Comparison of ENCODE assay signal across 9 cellular contexts in genomic region chr11:15114501-15115475, GRCh38. TPM values are rescaled to one million over a fixed set of nuclear protein-coding genes. Genes with fewer than 3 reads are reported as not detected.
DNase-seq lines count a peak whose midpoint lies in the region; ATAC-seq and TF ChIP-seq lines count a peak whose summit lies in the region.
"Had no signal": no experiment of that assay in that cellular context is flagged by ENCODE, and none has a peak within 500 bp of the region (broad histone marks: within the 10 kb centered on the region; RNA-seq: fewer than 3 reads in every experiment).

Gene INSC, plus strand, starts transcription at chr11:15114923. Its CDS starts 34,252 bp downstream, at chr11:15149175.

- H3K4me3 ChIP-seq in AG04450 (ENCODE audit: low read depth, low read length): peak within 1 kb of the TSS; percentile 48
- H3K4me3 ChIP-seq in epithelial cell of proximal tubule (ENCODE audit: low read depth, low read length): peak within 1 kb of the TSS; percentile 45

- H3K36me3 ChIP-seq in KOPT-K1 (ENCODE audit: insufficient read depth, low read length): no peaks in the 10 kb centered on the region

- H3K4me3 Mint-ChIP-seq in naive B cell: peak within 1 kb of the TSS; percentile 62 to 95 (median 90)

- CTCF ChIA-PET in AG04450 (lab: Charles Lee): interaction anchor here (0.6 to 3.9 kb wide), 4 partner anchors 9 to 14 kb away, joined by 3 to 31 read pairs (median 4); no protein-coding TSS in a partner anchor

- DNase-seq in AG04450 (ENCODE audit: low read depth, low spot score) (no peak), epithelial cell of proximal tubule (ENCODE audit: low read depth) (no peak), naive B cell (no peak), RKO (ENCODE audit: low spot score) (no peak), dermis blood vessel endothelial cell (no peak), SHP77 treated with DMSO at 0.1 percent for 48 hours (lab: John Stamatoyannopoulos, UW) (no peak)
- no peak for DNase-seq in stimulated activated CD4-positive, alpha-beta T cell treated with anti-CD3 and anti-CD28 coated beads, Interleukin-2, amount 100 ng/mL, for 24 hours

- peak within 1 kb of the TSS; percentile 63 to 99 (median 94) for H3K27ac Mint-ChIP-seq in naive B cell

- H3K27me3 ChIP-seq in AG04450 (ENCODE audit: control insufficient read depth, insufficient read depth, low read length): peaks cover 3% of the 10 kb centered on the region

- TF ChIP-seq CTCF in AG04450 (IDR thresholded peaks at IDR 0.05; ENCODE audit: low read depth, low read length) (no peak), epithelial cell of proximal tubule (conservative IDR thresholded peaks at IDR 0.05; ENCODE audit: low read depth, low read length) (no peak)

- ATAC-seq in naive B cell (ENCODE audit: low read depth in 2 of 2): no peak

- H3K27ac ChIP-seq in AG04450 (ENCODE audit: low read depth, low read length) (no peak within 1 kb of the TSS), KOPT-K1 (ENCODE audit: low read depth, low read length, poor library complexity, severe bottlenecking) (peak within 1 kb of the TSS; percentile 19)
- H3K27ac ChIP-seq: VCaP had no signal

- peaks cover 0 to 4% of the 10 kb centered on the region in 2 donors for H3K36me3 Mint-ChIP-seq in naive B cell

- H3K27me3 Mint-ChIP-seq in naive B cell: peaks cover 16 to 33% (median 22%) of the 10 kb centered on the region in 3 donors

- peaks cover 0 to 3% (median 0%) of the 10 kb centered on the region in 7 donors for H3K9me3 Mint-ChIP-seq in naive B cell

- H3K9me3 ChIP-seq in AG04450 (ENCODE audit: control insufficient read depth, insufficient read depth, low read length) (no peaks in the 10 kb centered on the region; the same call in 1 of the 2 replicates), KOPT-K1 (ENCODE audit: insufficient read depth, low read length, poor library complexity, severe bottlenecking) (no peaks in the 10 kb centered on the region)

- peaks cover 61 to 80% (median 64%) of the 10 kb centered on the region in 3 donors for H3K4me1 Mint-ChIP-seq in naive B cell

- POLR2A ChIA-PET in AG04450 (lab: Yijun Ruan, JAX): no interaction called here

RNA-seq across cellular contexts. Expression of gene INSC, which starts in this region (rescaled TPM):
- polyA plus RNA-seq in AG04450 (2011; rRNA removed) (0.40 and 0.53 TPM in 2 replicates), naive B cell (ENCODE audit: low read depth in 6 of 6) (not detected)
- polyA minus RNA-seq in AG04450 (2011; rRNA and poly(A)+ RNA removed): 0.23 and 0.26 TPM in 2 replicates
- total RNA-seq in epithelial cell of proximal tubule (0.58 and 0.81 TPM in 2 replicates), dermis blood vessel endothelial cell (not detected in 2 replicates)
